In genomic region chr16:48156790-48157209, GRCh38 we compare ENCODE assay signal across 8 cellular contexts. TPM values are rescaled to one million over a fixed set of nuclear protein-coding genes. Genes with fewer than 3 reads are reported as not detected.
DNase-seq lines count a peak whose midpoint lies in the region; ATAC-seq and TF ChIP-seq lines count a peak whose summit lies in the region.

No MANE protein-coding gene starts in this region.

- no peak for TF ChIP-seq POLR2A in GM18505 (IDR thresholded peaks at IDR 0.05; ENCODE audit: borderline replicate concordance, extremely low read depth, insufficient read depth, insufficient read length)

- peak overlapping the region; percentile 12 for H3K4me3 Mint-ChIP-seq in activated naive CD8-positive, alpha-beta T cell
- no peak overlapping the region for H3K4me3 Mint-ChIP-seq in type B pancreatic cell

- H3K4me3 ChIP-seq in MM.1S (ENCODE audit: low read length) = no peak overlapping the region

- H3K9me2 ChIP-seq in MM.1S (replicated peaks; ENCODE audit: insufficient read depth, low read length) = no peaks in the 10 kb centered on the region

- H3K79me2 ChIP-seq in MM.1S (ENCODE audit: low read length) = no peaks in the 10 kb centered on the region

- peaks cover 10% of the 10 kb centered on the region for H3K27me3 Mint-ChIP-seq in activated naive CD8-positive, alpha-beta T cell
- peaks cover 15% of the 10 kb centered on the region for H3K27me3 Mint-ChIP-seq in type B pancreatic cell

- H4K20me1 ChIP-seq in MM.1S (ENCODE audit: insufficient read depth, low read length) = no peaks in the 10 kb centered on the region

- intact Hi-C loops in Right ventricle myocardium inferior (cut with DNase I) (loop anchor here (2.0 to 5.0 kb wide), 2 partner anchors 104 to 1016 kb away; no protein-coding TSS in a partner anchor), posterior cingulate gyrus (cut with DNase I) (loop anchor here (2.0 kb wide), 1 partner anchor 1014 kb away; the partner anchor contains the start of gene NETO2)

- H3K4me1 Mint-ChIP-seq in activated naive CD8-positive, alpha-beta T cell (ENCODE audit: low read depth) = peaks cover 28% of the 10 kb centered on the region
- peaks cover 2% of the 10 kb centered on the region for H3K4me1 Mint-ChIP-seq in type B pancreatic cell (ENCODE audit: unreplicated experiment)

- H3K27ac Mint-ChIP-seq in activated naive CD8-positive, alpha-beta T cell = no peak overlapping the region
- no peak overlapping the region for H3K27ac Mint-ChIP-seq in type B pancreatic cell

- no peak overlapping the region for H3K27ac ChIP-seq in MM.1S (ENCODE audit: low read length)

- TF ChIP-seq CTCF in MM.1S (IDR thresholded peaks at IDR 0.05; ENCODE audit: low read length) (peak; percentile 89), type B pancreatic cell (conservative IDR thresholded peaks at IDR 0.05) (peak; percentile 98)

- no peaks in the 10 kb centered on the region for H3K27me3 ChIP-seq in MM.1S (replicated peaks; ENCODE audit: insufficient read depth, low read length)

- H3K9ac ChIP-seq in MM.1S (ENCODE audit: low read length) = no peak overlapping the region

- ATAC-seq in GM18505 (IDR thresholded peaks at IDR 0.05; ENCODE audit: unreplicated experiment) = peak; percentile 51
- peak; percentile 46 for ATAC-seq in Right ventricle myocardium inferior

- H3K4me2 ChIP-seq in MM.1S (ENCODE audit: low read depth, low read length) = peak overlapping the region; percentile 42; the same call in 1 of the 2 replicates

- DNase-seq in 8988T (peak; percentile 73), MM.1S (peak; percentile 53), SKM-1 treated with dmso at 0.1 percent for 144 hours (lab: John Stamatoyannopoulos, UW; ENCODE audit: unreplicated experiment) (peak; percentile 57), Right ventricle myocardium inferior (ENCODE audit: missing footprints) (peak; percentile 92), posterior cingulate gyrus (peak; percentile 76 to 98 (median 89)), type B pancreatic cell (ENCODE audit: extremely low spot score, unreplicated experiment) (peak; percentile 89)

- no peaks in the 10 kb centered on the region for H3K4me1 ChIP-seq in MM.1S (ENCODE audit: low read length)

- H3F3A ChIP-seq in MM.1S (ENCODE audit: insufficient read depth, low read length) = no peaks in the 10 kb centered on the region

- no peak overlapping the region for H2AFZ ChIP-seq in MM.1S (ENCODE audit: low read length)

- no peaks in the 10 kb centered on the region for H3K9me3 ChIP-seq in MM.1S (replicated peaks; ENCODE audit: insufficient read depth, low read length)

- no peaks in the 10 kb centered on the region for H3K9me3 Mint-ChIP-seq in activated naive CD8-positive, alpha-beta T cell (ENCODE audit: low read depth)
- no peaks in the 10 kb centered on the region for H3K9me3 Mint-ChIP-seq in type B pancreatic cell

- H3K36me3 Mint-ChIP-seq in activated naive CD8-positive, alpha-beta T cell = no peaks in the 10 kb centered on the region
- H3K36me3 Mint-ChIP-seq in type B pancreatic cell = no peaks in the 10 kb centered on the region

- H3K36me3 ChIP-seq in MM.1S (replicated peaks; ENCODE audit: insufficient read depth, low read length) = no peaks in the 10 kb centered on the region

RNA-seq across cellular contexts. Expression of gene ABCC12, which starts 1.0 kb away (rescaled TPM):
- total RNA-seq in Right ventricle myocardium inferior (0.14 TPM), type B pancreatic cell (ENCODE audit: low replicate concordance) (0.10 TPM in 1 of 2 replicates, not detected in the other)
